8 cellular contexts compared by ENCODE assay signal in the genomic region with DNA sequence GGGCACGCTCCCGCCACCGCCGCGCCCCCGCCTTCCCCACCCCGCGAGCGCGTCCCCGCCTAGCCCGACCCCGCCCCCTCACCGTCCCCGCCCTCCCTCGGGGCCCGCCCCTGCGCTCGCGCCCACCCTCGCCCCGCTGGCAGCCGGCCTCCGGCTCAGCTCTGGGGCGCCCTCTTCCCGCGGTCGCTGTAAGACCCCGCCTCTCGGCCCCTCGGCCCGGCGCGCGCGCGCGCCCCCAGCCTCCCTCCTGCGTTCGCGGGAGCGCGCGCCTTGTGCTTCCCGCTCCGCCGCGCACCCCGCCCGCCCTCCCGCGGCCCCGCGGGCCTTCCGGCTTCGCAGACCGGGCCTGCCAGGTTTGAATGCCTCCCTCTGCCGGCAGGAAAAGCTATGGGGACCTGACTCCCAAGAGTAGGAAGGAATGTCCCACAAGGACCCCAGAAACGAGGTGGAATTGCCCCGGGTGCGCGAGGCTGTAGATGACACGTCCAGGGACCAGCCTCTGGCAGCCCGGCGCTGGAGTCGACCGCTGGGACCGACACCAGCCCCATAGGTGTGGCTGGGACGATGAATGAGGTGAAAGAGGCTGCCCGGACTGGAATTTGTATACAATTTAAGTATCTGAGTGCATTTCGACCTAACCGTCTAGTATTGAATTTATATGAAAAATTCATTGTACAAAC. TPM values are rescaled to one million over a fixed set of nuclear protein-coding genes. Genes with fewer than 3 reads are reported as not detected.
A peak's percentile ranks its signal among the peaks of the same experiment; 100 is the strongest.
DNase-seq lines count a peak whose midpoint lies in the region; ATAC-seq and TF ChIP-seq lines count a peak whose summit lies in the region.

No MANE protein-coding gene starts in this region.

- H3K4me2 ChIP-seq in neural cell (ENCODE audit: low read length), result peak overlapping the region; percentile 19

- TF ChIP-seq EP300 in neural cell (conservative IDR thresholded peaks at IDR 0.05; ENCODE audit: poor library complexity, severe bottlenecking), result no peak

- H3K27me3 Mint-ChIP-seq in stimulated activated naive CD8-positive, alpha-beta T cell treated with anti-CD3 and anti-CD28 coated beads, Interleukin-15, amount 100 ng/mL, for 72 hours, result no peaks in the 10 kb centered on the region

- H3K4me1 Mint-ChIP-seq in stimulated activated naive CD8-positive, alpha-beta T cell treated with anti-CD3 and anti-CD28 coated beads, Interleukin-15, amount 100 ng/mL, for 72 hours, result peaks cover 34% of the 10 kb centered on the region

- no peaks in the 10 kb centered on the region for H3K9me2 ChIP-seq in neural cell (ENCODE audit: insufficient read depth, low read length)

- H3K9me3 ChIP-seq in RWPE2 (ENCODE audit: severe bottlenecking), result no peaks in the 10 kb centered on the region
- no peaks in the 10 kb centered on the region for H3K9me3 ChIP-seq in neural cell (ENCODE audit: low read length)

- H3K27me3 ChIP-seq in H7 (ENCODE audit: control insufficient read depth, insufficient read depth, low read length) (no peaks in the 10 kb centered on the region), RWPE2 (ENCODE audit: insufficient read depth, poor library complexity, severe bottlenecking) (no peaks in the 10 kb centered on the region), neural cell (ENCODE audit: insufficient read depth, low read depth, low read length) (no peaks in the 10 kb centered on the region)

- ATAC-seq in RWPE2 (ENCODE audit: low read depth), result peak; percentile 63
- ATAC-seq in stimulated activated naive CD8-positive, alpha-beta T cell treated with anti-CD3 and anti-CD28 coated beads, Interleukin-15, amount 100 ng/mL, for 72 hours, result peak; percentile 86

- H4K20me1 ChIP-seq in neural cell (ENCODE audit: insufficient read depth), result no peaks in the 10 kb centered on the region

- H3K9ac ChIP-seq in neural cell (ENCODE audit: low read length), result peak overlapping the region; percentile 88

- no peaks in the 10 kb centered on the region for H3F3A ChIP-seq in neural cell (ENCODE audit: insufficient read depth, low read length, poor library complexity, severe bottlenecking)

- in situ Hi-C loops in G401 (cut with HindIII; ENCODE audit: low sequenced_read_pairs), result no loop called here

- TF ChIP-seq CTCF in RWPE2 (IDR thresholded peaks at IDR 0.05; ENCODE audit: poor library complexity, severe bottlenecking) (peak; percentile 92), fibroblast of the aortic adventitia (IDR thresholded peaks at IDR 0.05; ENCODE audit: insufficient read depth, low read length) (peak; percentile 65), neural cell (IDR thresholded peaks at IDR 0.05; ENCODE audit: poor library complexity, severe bottlenecking) (peak; percentile 74)

- H3K9me3 Mint-ChIP-seq in stimulated activated naive CD8-positive, alpha-beta T cell treated with anti-CD3 and anti-CD28 coated beads, Interleukin-15, amount 100 ng/mL, for 72 hours, result no peaks in the 10 kb centered on the region

- H3K36me3 ChIP-seq in H7 (replicated peaks; ENCODE audit: control insufficient read depth, insufficient read depth, low read length), result no peaks in the 10 kb centered on the region
- H3K36me3 ChIP-seq in RWPE2 (ENCODE audit: low read depth), result peaks cover 2% of the 10 kb centered on the region; the same call in 1 of the 2 replicates
- H3K36me3 ChIP-seq in neural cell (ENCODE audit: insufficient read depth, low read length), result no peaks in the 10 kb centered on the region

- peak overlapping the region; percentile 41 for H2AFZ ChIP-seq in neural cell (ENCODE audit: low read depth, low read length)

- TF ChIP-seq RAD21 in neural cell (conservative IDR thresholded peaks at IDR 0.05), result peak; percentile 54

- DNase-seq in G401 (ENCODE audit: low spot score) (peak; percentile 87), H7 (peak; percentile 98), LoVo (ENCODE audit: low spot score) (peak; percentile 97), RWPE2 (ENCODE audit: low spot score) (peak; percentile 89), fibroblast of the aortic adventitia (ENCODE audit: low read depth) (peak; percentile 92)
- DNase-seq in activated effector memory CD4-positive, alpha-beta T cell treated with Interleukin-2 at 50 U/mL for 16 hours, result peak; percentile 94
- peak in 1 of 2 donors; percentile 92 for DNase-seq in stimulated activated naive CD8-positive, alpha-beta T cell treated with anti-CD3 and anti-CD28 coated beads, Interleukin-15, amount 100 ng/mL, for 72 hours

- H3K4me3 ChIP-seq in H7 (ENCODE audit: insufficient read depth, low read depth, low read length), result peak overlapping the region; percentile 94
- H3K4me3 ChIP-seq in RWPE2 (ENCODE audit: severe bottlenecking), result peak overlapping the region; percentile 87
- peak overlapping the region; percentile 91 for H3K4me3 ChIP-seq in fibroblast of the aortic adventitia (ENCODE audit: low read depth, low read length)
- peak overlapping the region; percentile 97 for H3K4me3 ChIP-seq in neural cell (ENCODE audit: low read length)

- H3K79me2 ChIP-seq in neural cell (replicated peaks; ENCODE audit: insufficient read depth, low read length), result peaks cover 41% of the 10 kb centered on the region

- H3K4me1 ChIP-seq in RWPE2 (ENCODE audit: insufficient read depth, poor library complexity, severe bottlenecking), result peaks cover 12% of the 10 kb centered on the region

- peak overlapping the region; percentile 96 for H3K27ac ChIP-seq in RWPE2 (ENCODE audit: poor library complexity, severe bottlenecking)
- peak overlapping the region; percentile 90 for H3K27ac ChIP-seq in neural cell (ENCODE audit: low read length)

- peak overlapping the region; percentile 94 to 96 for H3K4me3 Mint-ChIP-seq in stimulated activated naive CD8-positive, alpha-beta T cell treated with anti-CD3 and anti-CD28 coated beads, Interleukin-15, amount 100 ng/mL, for 72 hours

- H3K27ac Mint-ChIP-seq in stimulated activated naive CD8-positive, alpha-beta T cell treated with anti-CD3 and anti-CD28 coated beads, Interleukin-15, amount 100 ng/mL, for 72 hours, result peak overlapping the region; percentile 96 to 98

TF ChIP-seq in neural cell, 6 proteins besides CTCF, POLR2A, EP300 and RAD21:
- TF ChIP-seq TAF1 (IDR thresholded peaks at IDR 0.05; ENCODE audit: low read depth) (no peak), SMC3 (conservative IDR thresholded peaks at IDR 0.05; ENCODE audit: poor library complexity) (peak; percentile 75), POLR2AphosphoS5 (IDR thresholded peaks at IDR 0.05) (no peak)
TF ChIP-seq in neural cell: peak in this region for 1.

RNA-seq across cellular contexts. Expression of a gene that starts 0.4 kb away (rescaled TPM):
- 29.7 and 39.9 TPM in 2 replicates for total RNA-seq in G401 (2014; rRNA removed; shearing (Covaris generic))
- 57.5 and 109 TPM in 2 replicates for total RNA-seq in H7 (2014; rRNA removed; shearing (Covaris generic))
- total RNA-seq in fibroblast of the aortic adventitia (ENCODE audit: low replicate concordance), result 11.4 and 32.4 TPM in 2 replicates
- 29.7 and 36.1 TPM in 2 replicates for polyA plus RNA-seq in neural cell
- 87.9 and 102 TPM in 2 replicates for polyA minus RNA-seq in neural cell

RNA-seq across cellular contexts. Expression of a gene that starts 46.1 kb away (rescaled TPM):
- 35.1 and 61.3 TPM in 2 replicates for total RNA-seq in G401 (2014; rRNA removed; shearing (Covaris generic))
- 27.6 and 30.0 TPM in 2 replicates for total RNA-seq in H7 (2014; rRNA removed; shearing (Covaris generic))
- 49.7 and 54.9 TPM in 2 replicates for total RNA-seq in fibroblast of the aortic adventitia (ENCODE audit: low replicate concordance)
- polyA plus RNA-seq in neural cell, result 7.1 and 9.0 TPM in 2 replicates
- polyA minus RNA-seq in neural cell, result 15.8 and 16.6 TPM in 2 replicates
